Comparison of ENCODE assay signal across 1 cellular context in genomic region chr2:1750935-1751767, GRCh38.
TF ChIP-seq lines count a peak whose summit lies in the region.

No MANE protein-coding gene starts in this region.

TF ChIP-seq in HepG2, 621 proteins besides CTCF, POLR2A, EP300 and RAD21 (continued from another document):
- TF ChIP-seq BRF2 (CRISPR knock-in tag; IDR thresholded peaks at IDR 0.05) = no peak
- TF ChIP-seq KMT2B (CRISPR knock-in tag; IDR thresholded peaks at IDR 0.05) = no peak
- no peak for TF ChIP-seq ZFP1 (CRISPR knock-in tag; IDR thresholded peaks at IDR 0.05)
- no peak for TF ChIP-seq MAX (IDR thresholded peaks at IDR 0.05)
- TF ChIP-seq DNMT3B (CRISPR knock-in tag; conservative IDR thresholded peaks at IDR 0.05) = no peak
- TF ChIP-seq FIP1L1 (IDR thresholded peaks at IDR 0.05; ENCODE audit: borderline replicate concordance, insufficient read depth, low read depth, low read length) = no peak
- TF ChIP-seq ZNF652 (CRISPR knock-in tag; IDR thresholded peaks at IDR 0.05; ENCODE audit: borderline replicate concordance, low read depth) = no peak
- no peak for TF ChIP-seq ZNF180 (CRISPR knock-in tag; IDR thresholded peaks at IDR 0.05; ENCODE audit: borderline replicate concordance, low read depth)
- peak; percentile 45; the same call in 1 of the 2 replicates for TF ChIP-seq HNF1B (CRISPR knock-in tag; IDR thresholded peaks at IDR 0.05)
- TF ChIP-seq ZNF839 (CRISPR knock-in tag; IDR thresholded peaks at IDR 0.05; ENCODE audit: borderline replicate concordance) = no peak
- TF ChIP-seq ZBTB4 (CRISPR knock-in tag; IDR thresholded peaks at IDR 0.05; ENCODE audit: borderline replicate concordance) = no peak
- no peak for TF ChIP-seq MEF2D (CRISPR knock-in tag; IDR thresholded peaks at IDR 0.05)
- no peak for TF ChIP-seq ZNF619 (CRISPR knock-in tag; IDR thresholded peaks at IDR 0.05)
- TF ChIP-seq HOXD1 (CRISPR knock-in tag; IDR thresholded peaks at IDR 0.05) = no peak
- TF ChIP-seq SNAPC4 (CRISPR knock-in tag; IDR thresholded peaks at IDR 0.05) = no peak
- no peak for TF ChIP-seq MZF1 (CRISPR knock-in tag; IDR thresholded peaks at IDR 0.05; ENCODE audit: borderline replicate concordance)
- TF ChIP-seq XRCC5 (optimal IDR thresholded peaks at IDR 0.05; ENCODE audit: low read length) = peak; percentile 61
- TF ChIP-seq ZNF264 (CRISPR knock-in tag; IDR thresholded peaks at IDR 0.05) = no peak
- 0 out of 2 replicates have a peak, but pooled peaks have one; percentile 41 for TF ChIP-seq ZNF572 (CRISPR knock-in tag; IDR thresholded peaks at IDR 0.05)
- TF ChIP-seq MAZ (IDR thresholded peaks at IDR 0.05; ENCODE audit: borderline replicate concordance, low read depth, low read length) = no peak
- no peak for TF ChIP-seq MAZ (CRISPR knock-in tag; IDR thresholded peaks at IDR 0.05; ENCODE audit: low read depth)
- TF ChIP-seq GATAD2A (CRISPR knock-in tag; IDR thresholded peaks at IDR 0.05) = no peak
- TF ChIP-seq ZNF44 (CRISPR knock-in tag; IDR thresholded peaks at IDR 0.05) = no peak
- no peak for TF ChIP-seq ZNF558 (CRISPR knock-in tag; IDR thresholded peaks at IDR 0.05; ENCODE audit: borderline replicate concordance)
- TF ChIP-seq EHMT2 (IDR thresholded peaks at IDR 0.05; ENCODE audit: borderline replicate concordance, low read depth, low read length) = no peak
- 0 out of 2 replicates have a peak, but pooled peaks have one; percentile 77 for TF ChIP-seq EZH2 (conservative IDR thresholded peaks at IDR 0.05; ENCODE audit: low read depth, low read length)
- TF ChIP-seq ZNF589 (CRISPR knock-in tag; conservative IDR thresholded peaks at IDR 0.05) = no peak
- TF ChIP-seq DBP (CRISPR knock-in tag; IDR thresholded peaks at IDR 0.05; ENCODE audit: not compliant biosample characterization) = no peak
- no peak for TF ChIP-seq ZNF263 (CRISPR knock-in tag; IDR thresholded peaks at IDR 0.05)
- TF ChIP-seq ZXDC (CRISPR knock-in tag; IDR thresholded peaks at IDR 0.05) = no peak
- TF ChIP-seq SNAPC2 (CRISPR knock-in tag; IDR thresholded peaks at IDR 0.05) = no peak
- TF ChIP-seq ZNF841 (CRISPR knock-in tag; IDR thresholded peaks at IDR 0.05; ENCODE audit: borderline replicate concordance) = no peak
- no peak for TF ChIP-seq ZNF513 (CRISPR knock-in tag; conservative IDR thresholded peaks at IDR 0.05)
- no peak for TF ChIP-seq PATZ1 (CRISPR knock-in tag; IDR thresholded peaks at IDR 0.05)
- TF ChIP-seq ELF4 (CRISPR knock-in tag; IDR thresholded peaks at IDR 0.05; ENCODE audit: borderline replicate concordance) = no peak
- peak; percentile 24; the same call in 1 of the 2 replicates for TF ChIP-seq KDM2A (CRISPR knock-in tag; IDR thresholded peaks at IDR 0.05; ENCODE audit: borderline replicate concordance, low read depth)
- TF ChIP-seq RARA (CRISPR knock-in tag; IDR thresholded peaks at IDR 0.05) = no peak
TF ChIP-seq in HepG2: peak in this region for 6.
